In the genomic region with DNA sequence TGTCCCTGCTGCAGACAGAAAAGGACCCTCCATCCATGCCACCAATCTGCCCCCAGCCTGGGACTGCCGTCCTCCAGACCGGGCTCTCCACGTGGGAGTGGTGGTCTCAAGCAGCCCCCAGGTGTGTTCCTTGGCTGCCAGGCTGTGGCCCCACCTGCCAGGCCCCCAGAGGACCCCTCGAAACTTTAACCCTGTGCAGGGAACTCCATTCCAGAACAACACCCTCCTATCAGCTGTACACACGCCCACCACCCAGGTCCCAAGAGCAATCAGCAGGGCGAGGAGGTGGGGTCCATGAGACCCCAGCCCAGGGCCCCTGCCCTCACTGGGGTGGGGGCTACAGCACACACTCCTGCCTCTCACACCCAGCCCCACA, we compare ENCODE assay signal across 10 cellular contexts. TPM values are rescaled to one million over a fixed set of nuclear protein-coding genes. Genes with fewer than 3 reads are reported as not detected.
DNase-seq lines count a peak whose midpoint lies in the region; ATAC-seq and TF ChIP-seq lines count a peak whose summit lies in the region.
"Had no signal": no experiment of that assay in that cellular context is flagged by ENCODE, and none has a peak within 500 bp of the region (broad histone marks: within the 10 kb centered on the region; RNA-seq: fewer than 3 reads in every experiment).

No MANE protein-coding gene starts in this region.

- no peaks in the 10 kb centered on the region for H3K9me3 Mint-ChIP-seq in activated naive CD8-positive, alpha-beta T cell (ENCODE audit: low read depth)
- no peaks in the 10 kb centered on the region for H3K9me3 Mint-ChIP-seq in mesothelial cell of epicardium

- DNase-seq in BJ (ENCODE audit: low read depth) (no peak), mesothelial cell of epicardium (ENCODE audit: low spot score in 2 of 2, unreplicated experiment in 2 of 2) (no peak), AG20443 (ENCODE audit: low spot score) (no peak), COLO829 (ENCODE audit: low spot score) (no peak)
- DNase-seq in stimulated activated CD4-positive, alpha-beta T cell treated with anti-CD3 and anti-CD28 coated beads, Interleukin-2, amount 100 ng/mL, for 24 hours = no peak
- DNase-seq: amniotic stem cell, erythroblast had no signal

- H3K27me3 Mint-ChIP-seq in activated naive CD8-positive, alpha-beta T cell = no peaks in the 10 kb centered on the region
- H3K27me3 Mint-ChIP-seq in mesothelial cell of epicardium (ENCODE audit: low read depth) = peaks cover 5% of the 10 kb centered on the region

- no peaks in the 10 kb centered on the region for H3K36me3 Mint-ChIP-seq in activated naive CD8-positive, alpha-beta T cell
- no peaks in the 10 kb centered on the region for H3K36me3 Mint-ChIP-seq in mesothelial cell of epicardium

- H3K27me3 ChIP-seq in BJ (ENCODE audit: control insufficient read depth, insufficient read depth, low read length) = 0 out of 2 replicates have a peak, but pooled peaks cover 1% of the 10 kb centered on the region

- CTCF ChIA-PET in BJ (lab: Yijun Ruan, JAX) = interaction anchor here (0.8 to 1.4 kb wide), 2 partner anchors 8 to 14 kb away, joined by 3 read pairs; a partner anchor contains a TSS
- CTCF ChIA-PET in HEK293 (lab: Yijun Ruan, JAX) = interaction anchor here (0.7 to 1.4 kb wide), 3 partner anchors 8 to 24 kb away, joined by 3 read pairs; a partner anchor contains a TSS

- H3K27ac Mint-ChIP-seq in activated naive CD8-positive, alpha-beta T cell = no peak overlapping the region
- peak overlapping the region; percentile 54 for H3K27ac Mint-ChIP-seq in mesothelial cell of epicardium

- peak overlapping the region; percentile 11; the same call in 1 of the 2 replicates for H3K4me3 ChIP-seq in BJ (ENCODE audit: low read depth, low read length)
- H3K4me3 ChIP-seq in HEK293 (ENCODE audit: low read depth, low read length) = no peak overlapping the region

- no peak overlapping the region for H3K27ac ChIP-seq in HEK293 (ENCODE audit: extremely low read depth, low read depth, low read length)

- peaks cover 22% of the 10 kb centered on the region for H3K4me1 Mint-ChIP-seq in activated naive CD8-positive, alpha-beta T cell (ENCODE audit: low read depth)
- peaks cover 19% of the 10 kb centered on the region for H3K4me1 Mint-ChIP-seq in mesothelial cell of epicardium

- no peak for ATAC-seq in HG03520 (IDR thresholded peaks at IDR 0.05; ENCODE audit: unreplicated experiment)

- no peaks in the 10 kb centered on the region; the same call in 1 of the 2 replicates for H3K4me1 ChIP-seq in HEK293 (ENCODE audit: control insufficient read depth, insufficient read depth, low read length)

- H3K36me3 ChIP-seq in BJ (ENCODE audit: control insufficient read depth, insufficient read depth, low read length) (peaks cover 20% of the 10 kb centered on the region), HEK293 (ENCODE audit: control insufficient read depth in 2 of 2, insufficient read depth in 1 of 2, low read length in 2 of 2) (peaks cover 0 to 13% of the 10 kb centered on the region in 2 experiments; a peak in 1 of 3 replicates)

- peak overlapping the region; percentile 88 for H3K4me3 Mint-ChIP-seq in activated naive CD8-positive, alpha-beta T cell
- H3K4me3 Mint-ChIP-seq in mesothelial cell of epicardium = peak overlapping the region; percentile 88

- H3K9me3 ChIP-seq in HEK293 (ENCODE audit: control insufficient read depth, insufficient read depth, low read depth, low read length) = no peaks in the 10 kb centered on the region

- TF ChIP-seq CTCF in BJ (IDR thresholded peaks at IDR 0.05; ENCODE audit: insufficient read depth, low read depth, low read length) (no peak), HEK293 (tag by site-specific recombination; IDR thresholded peaks at IDR 0.05) (no peak), mesothelial cell of epicardium (IDR thresholded peaks at IDR 0.05; ENCODE audit: unreplicated experiment) (no peak)

- POLR2A ChIA-PET in BJ (lab: Charles Lee) = no interaction called here
- POLR2A ChIA-PET in HEK293 (lab: Yijun Ruan, JAX) = interaction anchor here (0.6 to 1.0 kb wide), 2 partner anchors 8 to 116 kb away, joined by 3 to 5 read pairs; a partner anchor contains a TSS

TF ChIP-seq in HEK293, 187 proteins besides CTCF, POLR2A, EP300 and RAD21:
- TF ChIP-seq BCL11B (tag by site-specific recombination; IDR thresholded peaks at IDR 0.05; ENCODE audit: low read depth) (no peak), GFI1B (tag by site-specific recombination; IDR thresholded peaks at IDR 0.05) (no peak), ZNF600 (tag by site-specific recombination; IDR thresholded peaks at IDR 0.05) (peak; percentile 18; the same call in 1 of the 2 replicates), PRDM1 (tag by site-specific recombination; IDR thresholded peaks at IDR 0.05) (no peak), ZFHX2 (tag by site-specific recombination; conservative IDR thresholded peaks at IDR 0.05) (peak; percentile 17; the same call in 1 of the 2 replicates), EGR2 (tag by site-specific recombination; IDR thresholded peaks at IDR 0.05; ENCODE audit: low read depth) (0 out of 2 replicates have a peak, but pooled peaks have one; percentile 18), ZNF121 (tag by site-specific recombination; IDR thresholded peaks at IDR 0.05) (no peak), SCRT2 (tag by site-specific recombination; IDR thresholded peaks at IDR 0.05) (0 out of 2 replicates have a peak, but pooled peaks have one; percentile 5), ZSCAN30 (tag by site-specific recombination; IDR thresholded peaks at IDR 0.05) (no peak)

RNA-seq across cellular contexts. Expression of a gene that starts 1.4 kb away (rescaled TPM):
- polyA plus RNA-seq in BJ (2011; rRNA removed) = 156 and 245 TPM in 2 replicates
- polyA minus RNA-seq in BJ (2011; rRNA and poly(A)+ RNA removed) = 76.0 and 115 TPM in 2 replicates
- 91.0 to 108 TPM (median 102 TPM) in 3 replicates for total RNA-seq in mesothelial cell of epicardium

RNA-seq across cellular contexts. Expression of a gene that starts 8.2 kb away (rescaled TPM):
- polyA plus RNA-seq in BJ (2011; rRNA removed) = 12.2 and 20.6 TPM in 2 replicates
- polyA minus RNA-seq in BJ (2011; rRNA and poly(A)+ RNA removed) = 6.6 and 6.7 TPM in 2 replicates
- 23.6 to 25.5 TPM (median 24.1 TPM) in 3 replicates for total RNA-seq in mesothelial cell of epicardium

RNA-seq across cellular contexts. Expression of a gene that starts 11.3 kb away (rescaled TPM):
- not detected in 2 replicates for polyA plus RNA-seq in BJ (2011; rRNA removed)
- not detected in 2 replicates for polyA minus RNA-seq in BJ (2011; rRNA and poly(A)+ RNA removed)
- not detected in 3 replicates for total RNA-seq in mesothelial cell of epicardium

RNA-seq across cellular contexts. Expression of a gene that starts 17.7 kb away (rescaled TPM):
- 5.2 and 8.4 TPM in 2 replicates for polyA plus RNA-seq in BJ (2011; rRNA removed)
- 22.0 and 32.1 TPM in 2 replicates for polyA minus RNA-seq in BJ (2011; rRNA and poly(A)+ RNA removed)
- total RNA-seq in mesothelial cell of epicardium = 18.9 to 22.6 TPM (median 21.3 TPM) in 3 replicates

RNA-seq across cellular contexts. Expression of a gene that starts 24.5 kb away (rescaled TPM):
- 24.5 and 44.2 TPM in 2 replicates for polyA plus RNA-seq in BJ (2011; rRNA removed)
- polyA minus RNA-seq in BJ (2011; rRNA and poly(A)+ RNA removed) = 19.1 and 25.7 TPM in 2 replicates
- total RNA-seq in mesothelial cell of epicardium = 16.8 to 20.5 TPM (median 17.5 TPM) in 3 replicates
